In genomic region chr17:13557077-13557476, GRCh38 we compare ENCODE assay signal across 20 cellular contexts. TPM values are rescaled to one million over a fixed set of nuclear protein-coding genes. Genes with fewer than 3 reads are reported as not detected.
DNase-seq lines count a peak whose midpoint lies in the region; ATAC-seq, FAIRE-seq and TF ChIP-seq lines count a peak whose summit lies in the region.
"Had no signal": no experiment of that assay in that cellular context is flagged by ENCODE, and none has a peak within 500 bp of the region (broad histone marks: within the 10 kb centered on the region; RNA-seq: fewer than 3 reads in every experiment).

No MANE protein-coding gene starts in this region.

- H3K4me2 ChIP-seq in astrocyte (ENCODE audit: low read length): peak overlapping the region; percentile 68
- no peak overlapping the region for H3K4me2 ChIP-seq in HepG2 (ENCODE audit: low read depth, low read length)

- ATAC-seq in HepG2: no peak
- no peak for ATAC-seq in GM21528 (IDR thresholded peaks at IDR 0.05; ENCODE audit: low FRiP score, unreplicated experiment)
- ATAC-seq: activated CD4-positive, alpha-beta T cell treated with anti-CD3 and anti-CD28 coated beads for 36 hours; psoas muscle had no signal

- no peak for FAIRE-seq in astrocyte (lab: Jason Lieb, UNC)
- no peak for FAIRE-seq in HepG2 (lab: Jason Lieb, UNC)
- FAIRE-seq: HTR-8/SVneo had no signal

- H4K20me1 ChIP-seq in astrocyte (ENCODE audit: insufficient read depth, low read length) (no peaks in the 10 kb centered on the region), HepG2 (ENCODE audit: insufficient read depth, low read length) (no peaks in the 10 kb centered on the region)

- H3K36me3 Mint-ChIP-seq in MCF 10A (ENCODE audit: insufficient read depth, unreplicated experiment): peaks cover 7% of the 10 kb centered on the region
- H3K36me3 Mint-ChIP-seq in astrocyte (ENCODE audit: low read depth, unreplicated experiment): peaks cover 8% of the 10 kb centered on the region
- H3K36me3 Mint-ChIP-seq: CD4-positive, CD25-positive, alpha-beta regulatory T cell had no signal

- no peaks in the 10 kb centered on the region for H3K27me3 Mint-ChIP-seq in MCF 10A (ENCODE audit: insufficient read depth, unreplicated experiment)
- H3K27me3 Mint-ChIP-seq in astrocyte (ENCODE audit: low read depth, unreplicated experiment): no peaks in the 10 kb centered on the region
- H3K27me3 Mint-ChIP-seq: dendritic cell treated with granulocyte-macrophage colony-stimulating factor and Interleukin-4, amounts not matched to agents 40 ng/mL and 50 ng/mL, for 4 days had no signal

- no peak overlapping the region for H3K27ac ChIP-seq in breast epithelium
- H3K27ac ChIP-seq in astrocyte (ENCODE audit: low read depth, low read length): peak overlapping the region; percentile 81
- no peak overlapping the region for H3K27ac ChIP-seq in HepG2 (ENCODE audit: extremely low read length, insufficient read depth, low read length)
- H3K27ac ChIP-seq: 22Rv1, psoas muscle, thyroid gland had no signal

- CTCF ChIA-PET in MCF 10A (lab: Yijun Ruan, JAX) (interaction anchor here (0.7 kb wide), 1 partner anchor 359 kb away, joined by 3 read pairs; no protein-coding TSS in a partner anchor), HepG2 (lab: Yijun Ruan, JAX; ENCODE audit: low intra/inter-chr PET ratio, low total read pairs) (no interaction called here)

- H2AFZ ChIP-seq in astrocyte (ENCODE audit: low read depth, low read length) (peak overlapping the region; percentile 35), HepG2 (ENCODE audit: low read length) (no peak overlapping the region)

- BruUV-seq in MCF 10A (replicated peaks; lab: Mats Ljungman, UMichigan) (no TSS peak), HepG2 (replicated peaks; lab: Mats Ljungman, UMichigan) (no TSS peak)

- no peak for TF ChIP-seq EP300 in HepG2 (IDR thresholded peaks at IDR 0.05; ENCODE audit: low read depth in 2 of 2, low read length in 2 of 2)
- no peak for TF ChIP-seq EP300 in HepG2 (CRISPR knock-in tag; IDR thresholded peaks at IDR 0.05; ENCODE audit: borderline replicate concordance)

- no peak for DNase-seq in MCF 10A (ENCODE audit: unreplicated experiment)
- DNase-seq in breast epithelium (ENCODE audit: low spot score in 2 of 2): no peak
- peak; percentile 92 for DNase-seq in astrocyte (ENCODE audit: low read depth)
- DNase-seq in foreskin fibroblast: peak; percentile 33 to 73
- no peak for DNase-seq in HepG2 (ENCODE audit: low spot score)
- no peak for DNase-seq in SHP77 treated with DMSO at 0.1 percent for 48 hours (lab: John Stamatoyannopoulos, UW)
- DNase-seq in NCI-H446 treated with DMSO at 0.1 percent for 48 hours (lab: John Stamatoyannopoulos, UW): no peak
- DNase-seq: activated CD4-positive, alpha-beta T cell treated with anti-CD3 and anti-CD28 coated beads for 36 hours; activated effector memory CD4-positive, alpha-beta T cell treated with Interleukin-2 at 50 U/mL for 16 hours; CD4-positive, CD25-positive, alpha-beta regulatory T cell; DMS79; NCI-H187; psoas muscle; T1000; thyroid gland had no signal

- no peak overlapping the region for H3K4me3 Mint-ChIP-seq in MCF 10A (ENCODE audit: unreplicated experiment)
- peak overlapping the region; percentile 43 for H3K4me3 Mint-ChIP-seq in astrocyte (ENCODE audit: unreplicated experiment)
- H3K4me3 Mint-ChIP-seq: activated CD4-positive, alpha-beta T cell treated with anti-CD3 and anti-CD28 coated beads for 36 hours; CD4-positive, CD25-positive, alpha-beta regulatory T cell; dendritic cell treated with granulocyte-macrophage colony-stimulating factor and Interleukin-4, amounts not matched to agents 40 ng/mL and 50 ng/mL, for 4 days; nephron had no signal

- WGBS in HepG2 (ENCODE audit: low lambda C conversion rate): 75% methylated on average over 6 of the region's 6 CpGs

- intact Hi-C loops in MCF 10A (cut with micrococcal nuclease) (no loop called here), breast epithelium (cut with DNase I; ENCODE audit: low total_unique reads) (no loop called here), HepG2 (cut with micrococcal nuclease; ENCODE audit: unreplicated experiment) (no loop called here)

- no peak for TF ChIP-seq POLR2A in breast epithelium (IDR thresholded peaks at IDR 0.05)
- TF ChIP-seq POLR2A in HepG2 (IDR thresholded peaks at IDR 0.05; ENCODE audit: insufficient read depth in 1 of 2, low read depth in 2 of 2, low read length in 2 of 2): no peak

- POLR2A ChIA-PET in MCF 10A (lab: Yijun Ruan, JAX): interaction anchor here (0.7 to 1.1 kb wide), 2 partner anchors 12 to 13 kb away, joined by 3 read pairs; no protein-coding TSS in a partner anchor
- POLR2A ChIA-PET in HepG2 (lab: Yijun Ruan, JAX): no interaction called here

- H3K27ac Mint-ChIP-seq in MCF 10A (ENCODE audit: low read depth, unreplicated experiment) (peak overlapping the region; percentile 24), astrocyte (ENCODE audit: unreplicated experiment) (peak overlapping the region; percentile 74)
- H3K27ac Mint-ChIP-seq: activated CD4-positive, alpha-beta T cell treated with anti-CD3 and anti-CD28 coated beads for 36 hours; CD4-positive, CD25-positive, alpha-beta regulatory T cell; dendritic cell treated with granulocyte-macrophage colony-stimulating factor and Interleukin-4, amounts not matched to agents 40 ng/mL and 50 ng/mL, for 4 days; nephron had no signal

- H3K36me3 ChIP-seq in breast epithelium: no peaks in the 10 kb centered on the region
- H3K36me3 ChIP-seq in astrocyte (ENCODE audit: insufficient read depth, low read length): peaks cover 5% of the 10 kb centered on the region
- H3K36me3 ChIP-seq in HepG2 (replicated peaks in 1 of 2; ENCODE audit: control insufficient read depth in 1 of 2, insufficient read depth in 2 of 2, low read length in 2 of 2): no peaks in the 10 kb centered on the region
- H3K36me3 ChIP-seq: thyroid gland had no signal

- H3K79me2 ChIP-seq in astrocyte (ENCODE audit: insufficient read depth, low read length): peaks cover 81% of the 10 kb centered on the region
- no peaks in the 10 kb centered on the region for H3K79me2 ChIP-seq in HepG2 (ENCODE audit: insufficient read depth, low read length)

- H3K9me3 Mint-ChIP-seq in MCF 10A (ENCODE audit: unreplicated experiment) (no peaks in the 10 kb centered on the region), astrocyte (ENCODE audit: unreplicated experiment) (no peaks in the 10 kb centered on the region)

- H3K4me1 Mint-ChIP-seq in MCF 10A (ENCODE audit: insufficient read depth, unreplicated experiment) (peaks cover 23% of the 10 kb centered on the region), astrocyte (ENCODE audit: low read depth, unreplicated experiment) (peaks cover 38% of the 10 kb centered on the region)
- H3K4me1 Mint-ChIP-seq: activated CD4-positive, alpha-beta T cell treated with anti-CD3 and anti-CD28 coated beads for 36 hours; CD4-positive, CD25-positive, alpha-beta regulatory T cell had no signal

- H3K9me3 ChIP-seq in breast epithelium (no peaks in the 10 kb centered on the region), astrocyte (ENCODE audit: insufficient read depth, low read depth, low read length) (no peaks in the 10 kb centered on the region), HepG2 (ENCODE audit: low read length) (no peaks in the 10 kb centered on the region)
- H3K9me3 ChIP-seq: psoas muscle, thyroid gland had no signal

- no peak for TF ChIP-seq RAD21 in HepG2 (CRISPR knock-in tag; IDR thresholded peaks at IDR 0.05)

- H3K4me3 ChIP-seq in breast epithelium (no peak overlapping the region), astrocyte (ENCODE audit: insufficient read depth, low read depth, low read length) (peak overlapping the region; percentile 19), foreskin fibroblast (ENCODE audit: low read depth in 1 of 2, low read length in 2 of 2) (no peak overlapping the region), HepG2 (replicated peaks in 1 of 3; ENCODE audit: insufficient read depth in 1 of 3, low read depth in 2 of 3, low read length in 3 of 3) (no peak overlapping the region)
- H3K4me3 ChIP-seq: psoas muscle, thyroid gland had no signal

- H3K9ac ChIP-seq in astrocyte (ENCODE audit: low read length) (peak overlapping the region; percentile 61), HepG2 (ENCODE audit: insufficient read depth, low read depth, low read length) (no peak overlapping the region)

- H3K4me1 ChIP-seq in breast epithelium (no peaks in the 10 kb centered on the region), astrocyte (ENCODE audit: insufficient read depth, low read length) (peaks cover 32% of the 10 kb centered on the region), HepG2 (ENCODE audit: insufficient read depth, low read length) (no peaks in the 10 kb centered on the region)
- H3K4me1 ChIP-seq: psoas muscle, thyroid gland had no signal

- TF ChIP-seq CTCF in MCF 10A (IDR thresholded peaks at IDR 0.05; ENCODE audit: unreplicated experiment) (no peak), breast epithelium (IDR thresholded peaks at IDR 0.05) (no peak), astrocyte (IDR thresholded peaks at IDR 0.05; ENCODE audit: insufficient read depth, low read depth, low read length) (no peak), foreskin fibroblast (IDR thresholded peaks at IDR 0.05; ENCODE audit: low read depth, low read length) (no peak), HepG2 (CRISPR knock-in tag; IDR thresholded peaks at IDR 0.05) (no peak)

- H3K27me3 ChIP-seq in breast epithelium (no peaks in the 10 kb centered on the region), astrocyte (ENCODE audit: insufficient read depth, low read length) (no peaks in the 10 kb centered on the region), HepG2 (ENCODE audit: control insufficient read depth in 1 of 2, insufficient read depth in 2 of 2, low read length in 2 of 2) (no peaks in the 10 kb centered on the region; a peak in 2 of 5 replicates)
- H3K27me3 ChIP-seq: thyroid gland had no signal

- in situ Hi-C loops in HepG2 (cut with HindIII; ENCODE audit: extremely low pct_ligation_motif_present, low pct_unique_long_range_greater_than_20kb): no loop called here

RNA-seq across cellular contexts. Expression of gene HS3ST3A1, which starts 44.7 kb away (rescaled TPM):
- total RNA-seq in MCF 10A (2022): 7.3 and 10.4 TPM in 2 replicates
- total RNA-seq in breast epithelium: 1 to 10 TPM in 2 of 3 donors, under 1 TPM in 1; 0.66 to 1.4 (median 1.0) TPM
- total RNA-seq in astrocyte: 7.6 and 8.7 TPM in 2 replicates
- total RNA-seq in HepG2 (2016; rRNA removed; fragmentation: Illumina TruSeq; extraction: Trizol): 2.9 and 3.5 TPM in 2 replicates
- total RNA-seq in HepG2 (2016; cell fraction: cytosol; rRNA removed; fragmentation: Illumina TruSeq; extraction: Trizol; ENCODE audit: low read depth): 1.2 and 1.3 TPM in 2 replicates
- 2.0 and 5.1 TPM in 2 replicates for total RNA-seq in HepG2 (2016; cell fraction: insoluble cytoplasmic fraction; rRNA removed; fragmentation: Illumina TruSeq; extraction: Trizol)
- total RNA-seq in HepG2 (2016; cell fraction: membrane; rRNA removed; fragmentation: Illumina TruSeq; extraction: Trizol): 2.4 TPM in 2 replicates
- 2.8 and 3.0 TPM in 2 replicates for total RNA-seq in HepG2 (2016; cell fraction: nucleus; rRNA removed; fragmentation: Illumina TruSeq; extraction: Trizol)
- 1.3 and 4.4 TPM in 2 replicates for polyA plus RNA-seq in HepG2 (2011; rRNA removed)
- 1.2 and 2.1 TPM in 2 replicates for polyA plus RNA-seq in HepG2 (2011; cell fraction: cytosol; rRNA removed)
- polyA plus RNA-seq in HepG2 (2011; cell fraction: nucleus; rRNA removed): 4.9 and 7.4 TPM in 2 replicates
- 1.1 and 1.2 TPM in 2 replicates for polyA plus RNA-seq in HepG2 (2012)
- 0.42 and 0.45 TPM in 2 replicates for polyA plus RNA-seq in HepG2 (2016; cell fraction: cytosol; fragmentation: Illumina TruSeq; extraction: Trizol; ENCODE audit: low read depth)
- polyA plus RNA-seq in HepG2 (2016; cell fraction: insoluble cytoplasmic fraction; fragmentation: Illumina TruSeq; extraction: Trizol; ENCODE audit: low read depth): 1.2 and 1.4 TPM in 2 replicates
- polyA plus RNA-seq in HepG2 (2016; cell fraction: membrane; fragmentation: Illumina TruSeq; extraction: Trizol; ENCODE audit: low read depth): 0.73 and 0.81 TPM in 2 replicates
- polyA plus RNA-seq in HepG2 (2016; cell fraction: nucleus; fragmentation: Illumina TruSeq; extraction: Trizol; ENCODE audit: insufficient read depth, low read depth): 3.2 and 6.7 TPM in 2 replicates
- 11.7 TPM in 1 of 2 replicates, not detected in the other for polyA minus RNA-seq in HepG2 (2011; rRNA and poly(A)+ RNA removed; ENCODE audit: low replicate concordance)
- polyA minus RNA-seq in HepG2 (2011; cell fraction: cytosol; rRNA and poly(A)+ RNA removed): 12.5 and 12.8 TPM in 2 replicates
- polyA minus RNA-seq in HepG2 (2011; cell fraction: nucleus; rRNA and poly(A)+ RNA removed): 3.4 and 4.5 TPM in 2 replicates

Comparison
In these comparisons a context has a peak if more than half of its experiments do, and no peak if none do; other contexts are left out.
1. DNase-seq: peak in astrocyte (single experiment) and foreskin fibroblast (2 of 2); none in MCF 10A (single experiment), breast epithelium (0 of 2), HepG2 (single experiment), SHP77 treated with DMSO at 0.1 percent for 48 hours (single experiment) and NCI-H446 treated with DMSO at 0.1 percent for 48 hours (single experiment).